8 cellular contexts compared by ENCODE assay signal in the genomic region with DNA sequence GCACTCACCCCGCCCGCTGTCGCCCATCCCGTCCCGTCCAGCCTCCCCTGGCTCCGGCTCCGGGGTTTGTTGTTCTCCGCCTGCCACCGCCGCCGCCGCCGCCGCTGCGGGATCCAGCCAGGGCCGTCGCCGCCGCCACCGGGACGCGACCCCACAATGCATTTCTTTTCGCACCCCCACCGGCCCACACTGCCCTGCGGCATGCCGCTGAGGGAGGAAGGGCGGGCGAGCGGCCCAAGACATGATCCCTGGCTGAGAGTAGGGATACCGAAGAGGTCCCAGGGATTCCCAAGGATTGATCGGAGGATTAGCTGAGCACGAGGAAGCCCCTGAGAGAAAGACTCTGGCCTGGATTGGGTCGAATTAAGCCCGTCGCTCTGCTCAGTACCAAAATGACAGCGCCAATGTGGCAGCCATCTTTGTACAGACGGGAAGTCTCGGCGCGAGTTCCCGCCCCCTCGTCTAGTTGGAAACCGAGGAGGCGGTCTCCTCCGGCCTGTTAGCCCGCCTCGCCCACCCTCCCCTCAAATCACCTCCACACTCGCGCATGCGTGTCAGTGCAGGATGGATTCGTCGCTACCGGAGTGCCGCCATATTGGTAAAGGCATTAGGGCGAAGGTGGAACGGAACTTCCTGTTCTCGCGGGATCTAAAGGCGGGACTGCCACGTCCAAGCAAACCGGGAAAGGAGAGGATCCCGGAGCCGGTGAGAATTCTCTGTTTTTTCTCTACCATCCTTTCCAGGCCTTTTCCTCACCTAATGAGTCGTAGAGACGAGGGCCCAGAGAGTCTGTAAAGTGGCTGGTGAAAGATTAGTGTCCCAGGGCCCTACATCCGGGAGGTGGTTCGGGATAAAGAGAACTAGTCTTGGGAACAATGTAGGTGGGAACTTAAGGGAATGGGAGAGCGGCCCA. TPM values are rescaled to one million over a fixed set of nuclear protein-coding genes. Genes with fewer than 3 reads are reported as not detected.
DNase-seq lines count a peak whose midpoint lies in the region; ATAC-seq, FAIRE-seq and TF ChIP-seq lines count a peak whose summit lies in the region.

A gene (minus strand): TSS at position 432 of the 913 bp plus-strand sequence. CDS start 189 bp downstream, at position 243.
A gene with protein sequence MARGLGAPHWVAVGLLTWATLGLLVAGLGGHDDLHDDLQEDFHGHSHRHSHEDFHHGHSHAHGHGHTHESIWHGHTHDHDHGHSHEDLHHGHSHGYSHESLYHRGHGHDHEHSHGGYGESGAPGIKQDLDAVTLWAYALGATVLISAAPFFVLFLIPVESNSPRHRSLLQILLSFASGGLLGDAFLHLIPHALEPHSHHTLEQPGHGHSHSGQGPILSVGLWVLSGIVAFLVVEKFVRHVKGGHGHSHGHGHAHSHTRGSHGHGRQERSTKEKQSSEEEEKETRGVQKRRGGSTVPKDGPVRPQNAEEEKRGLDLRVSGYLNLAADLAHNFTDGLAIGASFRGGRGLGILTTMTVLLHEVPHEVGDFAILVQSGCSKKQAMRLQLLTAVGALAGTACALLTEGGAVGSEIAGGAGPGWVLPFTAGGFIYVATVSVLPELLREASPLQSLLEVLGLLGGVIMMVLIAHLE (plus strand): TSS at position 634 of the 913 bp plus-strand sequence. CDS start 379 bp downstream, outside the sequence.

- H3K9me3 ChIP-seq in kidney (ENCODE audit: control insufficient read depth in 1 of 2, low read length in 2 of 2) = no peaks in the 10 kb centered on the region

- H3K4me1 Mint-ChIP-seq in activated CD4-positive, alpha-beta T cell treated with anti-CD3 and anti-CD28 coated beads for 36 hours = peaks cover 64% of the 10 kb centered on the region
- H3K4me1 Mint-ChIP-seq in chondrocyte (ENCODE audit: low read depth) = peaks cover 68% of the 10 kb centered on the region

- peak within 1 kb of the TSS; percentile 97 to 99 for H3K4me3 ChIP-seq in kidney (ENCODE audit: low read length in 2 of 2)

- peaks cover 25 to 34% of the 10 kb centered on the region in 2 donors for H3K36me3 ChIP-seq in kidney (ENCODE audit: control insufficient read depth in 1 of 2, insufficient read depth in 2 of 2, low read length in 2 of 2)

- intact Hi-C loops in activated CD4-positive, alpha-beta T cell treated with anti-CD3 and anti-CD28 coated beads for 36 hours (cut with DNase I, micrococcal nuclease) = loop anchor here (1.0 to 10.0 kb wide), 23 partner anchors 17 to 1536 kb away; a partner anchor contains a TSS
- intact Hi-C loops in kidney (cut with DNase I) = no loop called here

- H3K9ac ChIP-seq in kidney (ENCODE audit: low read length in 2 of 2) = peak within 1 kb of the TSS; percentile 98 to 100

- peak within 1 kb of the TSS; percentile 100 for H3K4me3 Mint-ChIP-seq in activated CD4-positive, alpha-beta T cell treated with anti-CD3 and anti-CD28 coated beads for 36 hours
- peak within 1 kb of the TSS; percentile 99 for H3K4me3 Mint-ChIP-seq in chondrocyte (ENCODE audit: unreplicated experiment)

- no peaks in the 10 kb centered on the region for H3K9me3 Mint-ChIP-seq in activated CD4-positive, alpha-beta T cell treated with anti-CD3 and anti-CD28 coated beads for 36 hours (ENCODE audit: low read depth)
- no peaks in the 10 kb centered on the region for H3K9me3 Mint-ChIP-seq in chondrocyte (ENCODE audit: low read depth)

- H3K27ac ChIP-seq in kidney (ENCODE audit: low read depth in 2 of 2, low read length in 2 of 2) = peak within 1 kb of the TSS; percentile 99

- TF ChIP-seq CTCF in AG09319 (IDR thresholded peaks at IDR 0.05; ENCODE audit: low read depth, low read length) (no peak), chondrocyte (IDR thresholded peaks at IDR 0.05) (peak; percentile 5), kidney (IDR thresholded peaks at IDR 0.05; ENCODE audit: borderline replicate concordance, extremely low read depth, insufficient read depth) (no peak)

- H3K27ac Mint-ChIP-seq in activated CD4-positive, alpha-beta T cell treated with anti-CD3 and anti-CD28 coated beads for 36 hours = peak within 1 kb of the TSS; percentile 99
- peak within 1 kb of the TSS; percentile 100 for H3K27ac Mint-ChIP-seq in chondrocyte (ENCODE audit: unreplicated experiment)

- peaks cover 17 to 40% of the 10 kb centered on the region in 2 donors for H3K4me1 ChIP-seq in kidney (ENCODE audit: control insufficient read depth in 1 of 2, insufficient read depth in 1 of 2, low read depth in 1 of 2, low read length in 2 of 2)

- ATAC-seq in HG03442 (IDR thresholded peaks at IDR 0.05; ENCODE audit: unreplicated experiment) = peak; percentile 46
- ATAC-seq in activated CD4-positive, alpha-beta T cell treated with anti-CD3 and anti-CD28 coated beads for 36 hours = peak; percentile 64

- POLR2A ChIA-PET in activated CD4-positive, alpha-beta T cell treated with anti-CD3 and anti-CD28 coated beads for 36 hours (lab: Charles Lee) = interaction anchor here (0.7 to 1.5 kb wide), 3 partner anchors 9 to 49 kb away, joined by 3 to 6 read pairs (median 5); no protein-coding TSS in a partner anchor

- DNase-seq in AG09319 (ENCODE audit: extremely low read depth, low read depth) = peak; percentile 99
- DNase-seq in NCI-H524 treated with DMSO at 0.1 percent for 48 hours (lab: John Stamatoyannopoulos, UW) = peak; percentile 88
- DNase-seq in activated CD4-positive, alpha-beta T cell treated with anti-CD3 and anti-CD28 coated beads for 36 hours = peak; percentile 100
- peak; percentile 99 for DNase-seq in chondrocyte (ENCODE audit: low spot score)
- DNase-seq in kidney = peak; percentile 100
- peak; percentile 96 to 98 for DNase-seq in stimulated activated CD4-positive, alpha-beta T cell treated with anti-CD3 and anti-CD28 coated beads, Interleukin-15, amount 100 ng/mL, for 1 hour (ENCODE audit: low read depth in 1 of 2, low spot score in 1 of 2)

- H3K27me3 Mint-ChIP-seq in activated CD4-positive, alpha-beta T cell treated with anti-CD3 and anti-CD28 coated beads for 36 hours = no peaks in the 10 kb centered on the region
- no peaks in the 10 kb centered on the region for H3K27me3 Mint-ChIP-seq in chondrocyte (ENCODE audit: low read depth)

- peaks cover 56% of the 10 kb centered on the region for H3K36me3 Mint-ChIP-seq in activated CD4-positive, alpha-beta T cell treated with anti-CD3 and anti-CD28 coated beads for 36 hours (ENCODE audit: low read depth)
- H3K36me3 Mint-ChIP-seq in chondrocyte (ENCODE audit: low read depth) = peaks cover 34% of the 10 kb centered on the region

- CTCF ChIA-PET in activated CD4-positive, alpha-beta T cell treated with anti-CD3 and anti-CD28 coated beads for 36 hours (lab: Charles Lee) = interaction anchor here (0.6 to 1.5 kb wide), 5 partner anchors 48 to 249 kb away, joined by 3 to 7 read pairs (median 3); no protein-coding TSS in a partner anchor

- FAIRE-seq in kidney (lab: Jason Lieb, UNC) = no peak

- TF ChIP-seq POLR2A in GM19099 (IDR thresholded peaks at IDR 0.05; ENCODE audit: extremely low read depth, insufficient read length, low read depth) = peak; percentile 85

RNA-seq across cellular contexts. Expression of the first gene that starts in this region (rescaled TPM):
- 10 to 100 TPM; 41.0 to 45.4 TPM for total RNA-seq in activated CD4-positive, alpha-beta T cell treated with anti-CD3 and anti-CD28 coated beads for 36 hours
- 45.1 to 51.5 TPM (median 46.5 TPM) in 3 replicates for total RNA-seq in chondrocyte
- 52.2 TPM for total RNA-seq in kidney
- polyA plus RNA-seq in kidney (ENCODE audit: insufficient read depth, low read depth, low replicate concordance) = 35.7 TPM

RNA-seq across cellular contexts. Expression of the second gene that starts in this region (rescaled TPM):
- total RNA-seq in activated CD4-positive, alpha-beta T cell treated with anti-CD3 and anti-CD28 coated beads for 36 hours = 10 to 100 TPM; 33.0 to 41.8 TPM
- total RNA-seq in chondrocyte (222 to 238 TPM (median 225 TPM) in 3 replicates), kidney (83.3 TPM)
- 118 TPM for polyA plus RNA-seq in kidney (ENCODE audit: insufficient read depth, low read depth, low replicate concordance)

Comparison
In these comparisons a context has a peak if more than half of its experiments do, and no peak if none do; other contexts are left out.
1. Peak in every context shown above with its lines: DNase-seq, ATAC-seq, H3K4me3 ChIP-seq and H3K27ac ChIP-seq.